16 cellular contexts compared by ENCODE assay signal in the genomic region with DNA sequence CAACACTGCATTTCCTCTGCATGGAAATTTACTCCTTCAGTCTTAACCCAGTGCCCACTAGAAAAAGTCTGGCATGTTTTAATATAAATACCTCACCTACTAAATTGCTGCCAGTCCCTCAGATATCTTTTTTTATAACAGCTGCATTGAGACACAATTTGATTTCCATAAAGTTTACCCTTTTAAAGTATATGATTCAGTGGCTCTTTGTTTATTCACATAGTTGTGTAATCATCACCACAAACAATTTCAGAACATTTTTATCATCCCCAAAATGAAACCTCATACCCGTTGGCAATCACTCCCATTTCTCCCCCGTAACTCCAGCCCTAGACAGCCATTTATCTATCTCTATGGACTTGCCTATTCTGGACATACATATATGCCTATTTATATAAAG. TPM values are rescaled to one million over a fixed set of nuclear protein-coding genes. Genes with fewer than 3 reads are reported as not detected.
"Had no signal": no experiment of that assay in that cellular context is flagged by ENCODE, and none has a peak within 500 bp of the region (broad histone marks: within the 10 kb centered on the region; RNA-seq: fewer than 3 reads in every experiment).

No MANE protein-coding gene starts in this region.

- H3K4me1 ChIP-seq: foreskin keratinocyte, right atrium auricular region, suprapubic skin, upper lobe of right lung had no signal

- ATAC-seq: foreskin keratinocyte; stimulated activated naive CD8-positive, alpha-beta T cell treated with anti-CD3 and anti-CD28 coated beads, Interleukin-15, Interleukin-2, amounts not matched to agents 100 U/mL and 50 U/mL, for 24 hours; T-cell; upper lobe of right lung had no signal

- H3K36me3 ChIP-seq: right atrium auricular region, suprapubic skin, upper lobe of right lung had no signal

- H3K27me3 ChIP-seq: dorsolateral prefrontal cortex, foreskin keratinocyte, right atrium auricular region, suprapubic skin, upper lobe of right lung had no signal

- H3K27ac ChIP-seq: dorsolateral prefrontal cortex, foreskin keratinocyte, right atrium auricular region, suprapubic skin, upper lobe of right lung had no signal

- DNase-seq: activated CD4-positive, alpha-beta T cell treated with anti-CD3 and anti-CD28 coated beads, Interleukin-2, amount 10 ng/mL, durations not matched to agents 7 days and 5 days; activated CD8-positive, alpha-beta memory T cell treated with anti-CD3 and anti-CD28 coated beads for 24 hours; activated gamma-delta T cell treated with Interleukin-2 at 50 U/mL for 16 hours; dorsolateral prefrontal cortex; erythroblast; foreskin keratinocyte; nephron progenitor cell; occipital lobe; small intestine; stimulated activated naive CD8-positive, alpha-beta T cell treated with anti-CD3 and anti-CD28 coated beads, Interleukin-15, Interleukin-2, amounts not matched to agents 100 U/mL and 50 U/mL, for 24 hours; T-cell; T-helper 9 cell; upper lobe of right lung had no signal

- FAIRE-seq: bronchial epithelial cell, small intestine had no signal

- H3K9me3 ChIP-seq: right atrium auricular region, suprapubic skin, upper lobe of right lung had no signal

- H3K4me3 ChIP-seq: dorsolateral prefrontal cortex, right atrium auricular region, suprapubic skin, upper lobe of right lung had no signal

RNA-seq across cellular contexts. Expression of gene FRZB, which starts 17.0 kb away (rescaled TPM):
- total RNA-seq: activated CD4-positive, alpha-beta T cell treated with anti-CD3 and anti-CD28 coated beads, Interleukin-2, amount 10 ng/mL, durations not matched to agents 7 days and 5 days; foreskin keratinocyte had no signal
- polyA plus RNA-seq: foreskin keratinocyte had no signal
